Comparison of ENCODE assay signal across 21 cellular contexts in the genomic region with DNA sequence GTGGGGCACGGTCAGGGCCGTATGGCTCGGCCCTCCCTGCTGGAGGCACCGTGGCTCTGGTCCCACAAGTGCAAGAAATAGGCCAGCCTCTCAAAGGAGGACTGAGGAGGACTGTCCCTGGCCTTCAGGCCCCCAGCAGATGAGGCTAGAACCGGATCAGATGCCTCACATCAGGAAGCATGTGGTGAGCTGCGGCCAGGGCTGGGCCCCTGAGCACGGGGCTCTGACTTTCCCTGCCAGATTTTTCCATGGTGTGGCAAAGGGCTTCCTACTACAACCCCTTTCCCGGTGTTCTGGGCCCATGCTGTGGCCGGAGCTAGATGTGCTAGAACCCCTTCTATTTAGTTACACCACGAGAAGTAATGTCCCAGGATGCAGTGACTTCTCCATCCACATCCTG.
A peak's percentile ranks its signal among the peaks of the same experiment; 100 is the strongest.
DNase-seq lines count a peak whose midpoint lies in the region; ATAC-seq and TF ChIP-seq lines count a peak whose summit lies in the region.
"Had no signal": no experiment of that assay in that cellular context is flagged by ENCODE, and none has a peak within 500 bp of the region (broad histone marks: within the 10 kb centered on the region; RNA-seq: fewer than 3 reads in every experiment).

No MANE protein-coding gene starts in this region.

- H4K5ac ChIP-seq in H9 (ENCODE audit: insufficient read length, low read depth, low read length), result no peak overlapping the region

- H3K27me3 ChIP-seq in H9 (ENCODE audit: insufficient read depth, low read length) (no peaks in the 10 kb centered on the region), neuronal stem cell (ENCODE audit: control insufficient read depth in 3 of 3, insufficient read depth in 3 of 3, low read depth in 1 of 3, low read length in 3 of 3) (no peaks in the 10 kb centered on the region), upper lobe of right lung (no peaks in the 10 kb centered on the region)
- H3K27me3 ChIP-seq: SJSA1 had no signal

- H3K27ac ChIP-seq in H9 (ENCODE audit: insufficient read length, low read depth, low read length), result no peak overlapping the region
- no peak overlapping the region for H3K27ac ChIP-seq in neuronal stem cell (replicated peaks; ENCODE audit: low read length)
- H3K27ac ChIP-seq in upper lobe of right lung, result no peak overlapping the region
- H3K27ac ChIP-seq: SJSA1 had no signal

- H3K18ac ChIP-seq in H9 (ENCODE audit: insufficient read length, low read depth, low read length), result no peak overlapping the region
- peak overlapping the region; percentile 30 for H3K18ac ChIP-seq in neuronal stem cell (ENCODE audit: low read length)

- H3K9me3 Mint-ChIP-seq in H9, result no peaks in the 10 kb centered on the region; a peak in 1 of 5 replicates

- no peak overlapping the region for H2BK12ac ChIP-seq in H9 (ENCODE audit: insufficient read length, low read depth, low read length)
- no peak overlapping the region for H2BK12ac ChIP-seq in neuronal stem cell (ENCODE audit: low read length)

- no peaks in the 10 kb centered on the region for H3K4me1 Mint-ChIP-seq in H9
- H3K4me1 Mint-ChIP-seq: CD14-positive monocyte, IgD-negative memory B cell had no signal

- H3K4ac ChIP-seq in H9 (ENCODE audit: low read depth, low read length) (no peak overlapping the region), neuronal stem cell (ENCODE audit: low read length) (no peak overlapping the region)

- H2AFZ ChIP-seq in H9 (ENCODE audit: low read length), result no peak overlapping the region
- H2AFZ ChIP-seq in neuronal stem cell (ENCODE audit: low read length), result no peak overlapping the region

- H3K36me3 Mint-ChIP-seq in H9 (ENCODE audit: insufficient read depth in 1 of 3, low read depth in 3 of 3), result no peaks in the 10 kb centered on the region
- H3K36me3 Mint-ChIP-seq: CD14-positive monocyte, IgD-negative memory B cell had no signal

- H2BK120ac ChIP-seq in H9 (ENCODE audit: low read depth, low read length, poor library complexity, severe bottlenecking), result no peak overlapping the region
- H2BK120ac ChIP-seq in neuronal stem cell (ENCODE audit: low read depth, low read length), result no peak overlapping the region

- H4K91ac ChIP-seq in H9 (ENCODE audit: insufficient read length, low read depth, low read length), result no peak overlapping the region
- no peak overlapping the region for H4K91ac ChIP-seq in neuronal stem cell (ENCODE audit: low read depth, low read length, poor library complexity)

- H4K8ac ChIP-seq in H9 (replicated peaks; ENCODE audit: insufficient read length, low read depth, low read length), result no peak overlapping the region
- no peak overlapping the region for H4K8ac ChIP-seq in neuronal stem cell (ENCODE audit: low read depth, low read length)

- no peaks in the 10 kb centered on the region for H3K79me2 ChIP-seq in H9 (ENCODE audit: insufficient read depth, low read length)

- peak; percentile 34 for DNase-seq in activated effector memory CD4-positive, alpha-beta T cell treated with anti-CD3 and anti-CD28 coated beads, Interleukin-2, amount 50 U/mL, for 16 hours
- no peak for DNase-seq in activated effector memory CD4-positive, alpha-beta T cell treated with Interleukin-2 at 50 U/mL for 16 hours
- DNase-seq in H9, result peak; percentile 12
- no peak for DNase-seq in neuronal stem cell (ENCODE audit: low spot score)
- DNase-seq in upper lobe of right lung, result peak; percentile 38
- no peak for DNase-seq in NCI-H2029 (lab: John Stamatoyannopoulos, UW)
- DNase-seq in stimulated activated CD4-positive, alpha-beta T cell treated with anti-CD3 and anti-CD28 coated beads, Interleukin-1b, Interleukin-23, amount 100 ng/mL, for 48 hours, result no peak
- DNase-seq: AML-193, DMS53, GF-D8, NCI-H1105, NCI-H146, NCI-H2029 treated with DMSO at 0.1 percent for 48 hours, NCI-H2171, NCI-H345, NCI-H524, NCI-H774 had no signal

- H3K14ac ChIP-seq in H9 (ENCODE audit: insufficient read depth, low read length), result no peak overlapping the region
- H3K14ac ChIP-seq in neuronal stem cell (ENCODE audit: low read length), result no peak overlapping the region

- TF ChIP-seq CTCF in H9 (conservative IDR thresholded peaks at IDR 0.05), result no peak
- no peak for TF ChIP-seq CTCF in upper lobe of right lung (IDR thresholded peaks at IDR 0.05)

- no peaks in the 10 kb centered on the region for H3K23me2 ChIP-seq in H9 (ENCODE audit: insufficient read length, low read depth, low read length, poor library complexity, severe bottlenecking)

- H2BK15ac ChIP-seq in H9 (ENCODE audit: low read depth, low read length), result no peak overlapping the region
- H2BK15ac ChIP-seq in neuronal stem cell (ENCODE audit: low read length), result no peak overlapping the region

- ATAC-seq in upper lobe of right lung, result no peak
- ATAC-seq: Right ventricle myocardium inferior had no signal

- H3K79me1 ChIP-seq in H9 (ENCODE audit: insufficient read depth, low read depth, low read length, poor library complexity, severe bottlenecking) (no peaks in the 10 kb centered on the region), neuronal stem cell (ENCODE audit: low read depth, low read length) (no peaks in the 10 kb centered on the region)

- no peak overlapping the region for H2BK20ac ChIP-seq in H9 (ENCODE audit: low read depth, low read length, poor library complexity, severe bottlenecking)

- H3K4me2 ChIP-seq in H9 (ENCODE audit: insufficient read depth, insufficient read length, low read length) (no peak overlapping the region), neuronal stem cell (ENCODE audit: insufficient read depth, low read length, poor library complexity, severe bottlenecking) (no peak overlapping the region)

- intact Hi-C loops in upper lobe of right lung (cut with DNase I), result no loop called here

- H3K27ac Mint-ChIP-seq in H9, result no peak overlapping the region; a peak in 1 of 7 replicates
- H3K27ac Mint-ChIP-seq: CD14-positive monocyte, IgD-negative memory B cell had no signal

- H3K36me3 ChIP-seq in neuronal stem cell (replicated peaks in 1 of 2; ENCODE audit: control insufficient read depth in 2 of 2, insufficient read depth in 2 of 2, low read length in 2 of 2) (no peaks in the 10 kb centered on the region), upper lobe of right lung (no peaks in the 10 kb centered on the region)
- H3K36me3 ChIP-seq: SJSA1 had no signal

- no peak overlapping the region for H3K4me3 Mint-ChIP-seq in H9
- H3K4me3 Mint-ChIP-seq: CD14-positive monocyte, IgD-negative memory B cell had no signal

- H3K4me1 ChIP-seq in H9 (ENCODE audit: insufficient read depth, low read length) (no peaks in the 10 kb centered on the region), neuronal stem cell (ENCODE audit: control insufficient read depth in 2 of 2, insufficient read depth in 1 of 2, low read depth in 1 of 2, low read length in 2 of 2) (no peaks in the 10 kb centered on the region), upper lobe of right lung (no peaks in the 10 kb centered on the region)
- H3K4me1 ChIP-seq: SJSA1 had no signal

- no peaks in the 10 kb centered on the region for H4K20me1 ChIP-seq in H9 (ENCODE audit: control insufficient read depth, insufficient read depth, insufficient read length)

- no peaks in the 10 kb centered on the region for H3K27me3 Mint-ChIP-seq in H9 (ENCODE audit: low read depth)
- H3K27me3 Mint-ChIP-seq: IgD-negative memory B cell had no signal

- no peak overlapping the region for H3K56ac ChIP-seq in H9 (ENCODE audit: insufficient read length, low read depth, low read length)

- H2AK5ac ChIP-seq in H9 (ENCODE audit: insufficient read length, low read length), result no peak overlapping the region
- H2AK5ac ChIP-seq in neuronal stem cell (ENCODE audit: low read depth, low read length), result no peak overlapping the region

- H2BK5ac ChIP-seq in H9 (ENCODE audit: insufficient read length, low read length) (no peak overlapping the region), neuronal stem cell (ENCODE audit: low read length) (no peak overlapping the region)

- H3K23ac ChIP-seq in H9 (ENCODE audit: insufficient read length, low read depth, low read length) (no peak overlapping the region), neuronal stem cell (ENCODE audit: low read depth, low read length, poor library complexity) (no peak overlapping the region)

- H3K4me3 ChIP-seq in neuronal stem cell (ENCODE audit: low read length in 2 of 2), result no peak overlapping the region
- H3K4me3 ChIP-seq in upper lobe of right lung, result no peak overlapping the region
- H3K4me3 ChIP-seq: SJSA1 had no signal

- H3T11ph ChIP-seq in H9 (ENCODE audit: low read length), result no peak overlapping the region

- no CpG with 5 or more reads among the region's 10 CpGs for WGBS in H9 (ENCODE audit: extremely low coverage, insufficient read length, low lambda C conversion rate)
- no CpG with 5 or more reads among the region's 10 CpGs for WGBS in neuronal stem cell (ENCODE audit: extremely low coverage in 2 of 2, insufficient read length in 2 of 2, insufficient replicate concordance in 1 of 2), 2 donors

- H3K9ac ChIP-seq in H9 (ENCODE audit: extremely low read depth, insufficient read length, low read length) (no peak overlapping the region), neuronal stem cell (ENCODE audit: low read depth, low read length, poor library complexity) (no peak overlapping the region)

- H3K9me3 ChIP-seq in H9 (ENCODE audit: control insufficient read depth, low read depth, low read length), result no peaks in the 10 kb centered on the region
- H3K9me3 ChIP-seq in neuronal stem cell (replicated peaks in 1 of 2; ENCODE audit: control insufficient read depth in 2 of 2, insufficient read depth in 1 of 2, low read depth in 1 of 2, low read length in 2 of 2), result no peaks in the 10 kb centered on the region
- no peaks in the 10 kb centered on the region for H3K9me3 ChIP-seq in upper lobe of right lung

Comparison
In these comparisons a context has a peak if more than half of its experiments do, and no peak if none do; other contexts are left out.
1. DNase-seq: peak in activated effector memory CD4-positive, alpha-beta T cell treated with anti-CD3 and anti-CD28 coated beads, Interleukin-2, amount 50 U/mL, for 16 hours (single experiment), H9 (single experiment) and upper lobe of right lung (single experiment); none in activated effector memory CD4-positive, alpha-beta T cell treated with Interleukin-2 at 50 U/mL for 16 hours (single experiment), neuronal stem cell (single experiment), NCI-H2029 (single experiment) and stimulated activated CD4-positive, alpha-beta T cell treated with anti-CD3 and anti-CD28 coated beads, Interleukin-1b, Interleukin-23, amount 100 ng/mL, for 48 hours (single experiment).